ENCODE assay signal across 17 cellular contexts in the genomic region with DNA sequence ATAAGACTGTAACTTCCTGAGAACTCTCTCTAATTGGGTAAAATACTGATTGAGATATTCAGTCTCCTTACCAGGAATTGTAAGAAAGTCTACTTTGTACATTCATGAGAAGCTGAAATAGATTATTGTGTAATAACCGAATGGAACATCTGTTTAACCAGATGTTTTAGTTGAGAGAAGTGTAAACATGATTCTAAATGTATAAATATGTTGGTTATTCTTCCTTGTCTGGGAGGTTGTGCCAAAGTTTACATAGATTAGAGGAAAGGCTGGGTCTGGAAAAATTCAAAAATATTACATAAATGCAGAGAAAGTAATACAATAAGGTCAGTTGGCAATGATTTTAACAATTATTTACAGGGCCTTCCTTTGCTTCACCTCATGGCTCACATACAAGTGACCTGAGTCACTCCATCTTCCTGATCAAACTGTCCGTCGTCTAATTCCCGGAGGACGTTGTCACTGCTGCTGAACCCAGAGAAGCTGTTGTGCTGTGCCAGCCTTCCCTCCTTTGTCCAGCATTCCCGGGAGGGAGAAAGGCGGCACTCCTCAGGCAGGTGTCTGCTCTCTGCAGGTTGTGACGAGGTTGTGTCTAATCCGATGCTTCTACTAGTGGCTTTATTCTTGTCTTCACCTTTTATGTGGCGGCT. TPM values are rescaled to one million over a fixed set of nuclear protein-coding genes. Genes with fewer than 3 reads are reported as not detected.
DNase-seq lines count a peak whose midpoint lies in the region; ATAC-seq, FAIRE-seq and TF ChIP-seq lines count a peak whose summit lies in the region.
"Had no signal": no experiment of that assay in that cellular context is flagged by ENCODE, and none has a peak within 500 bp of the region (broad histone marks: within the 10 kb centered on the region; RNA-seq: fewer than 3 reads in every experiment).

No MANE protein-coding gene starts in this region.

- DNase-seq in A549 (ENCODE audit: low read depth in 1 of 2, low spot score in 1 of 2) (peak; percentile 38 to 70), GM04504 (ENCODE audit: low read depth) (peak; percentile 30), astrocyte of the hippocampus (ENCODE audit: low read depth, low spot score) (peak; percentile 26), foreskin keratinocyte (peak in 1 of 2 donors; percentile 39), frontal cortex (ENCODE audit: low spot score in 2 of 2) (no peak), sigmoid colon (no peak), posterior vena cava (ENCODE audit: low spot score) (no peak)
- DNase-seq in activated CD4-positive, CD25-positive, alpha-beta regulatory T cell (lab: John Stamatoyannopoulos, UW), result no peak
- DNase-seq: activated CD4-positive, CD25-positive, alpha-beta regulatory T cell treated with anti-CD3 and anti-CD28 coated beads, Interleukin-2, amount 50 U/mL, for 72 hours; activated effector memory CD4-positive, alpha-beta T cell treated with Interleukin-2 at 50 U/mL for 16 hours; cerebellar nuclear complex; heart right ventricle; Karpas-422; NCI-H524 treated with DMSO at 0.1 percent for 48 hours; right lobe of liver had no signal

- TF ChIP-seq POLR2A in A549 (IDR thresholded peaks at IDR 0.05; ENCODE audit: low read length) (no peak), sigmoid colon (IDR thresholded peaks at IDR 0.05) (no peak)

- CTCF ChIA-PET in A549 (lab: Yijun Ruan, JAX), result no interaction called here

- H3K4me3 ChIP-seq in A549 (no peak overlapping the region), sigmoid colon (no peak overlapping the region)
- H3K4me3 ChIP-seq: HAP-1, heart right ventricle, right lobe of liver had no signal

- POLR2A ChIA-PET in A549 (lab: Yijun Ruan, JAX), result interaction anchor here (0.6 kb wide), 1 partner anchor 34 kb away, joined by 3 read pairs; no protein-coding TSS in a partner anchor

- no peaks in the 10 kb centered on the region for H3K36me3 ChIP-seq in sigmoid colon
- H3K36me3 ChIP-seq: HAP-1 had no signal

- peak overlapping the region; percentile 67 for H3K4me2 ChIP-seq in A549

- H3K4me1 ChIP-seq in A549 (peaks cover 40% of the 10 kb centered on the region), foreskin keratinocyte (peaks cover 7% of the 10 kb centered on the region), sigmoid colon (no peaks in the 10 kb centered on the region)
- H3K4me1 ChIP-seq: HAP-1 had no signal

- H3K27ac ChIP-seq in A549, result peak overlapping the region; percentile 62 to 77
- H3K27ac ChIP-seq in foreskin keratinocyte, result no peak overlapping the region
- H3K27ac ChIP-seq in sigmoid colon, result no peak overlapping the region
- H3K27ac ChIP-seq: C4-2B, right lobe of liver had no signal

- TF ChIP-seq CTCF in A549 (IDR thresholded peaks at IDR 0.05) (no peak), foreskin keratinocyte (conservative IDR thresholded peaks at IDR 0.05) (no peak), sigmoid colon (IDR thresholded peaks at IDR 0.05) (no peak)

- peak in 1 of 2 experiments; percentile 51; a peak in 1 of 5 replicates for TF ChIP-seq EP300 in A549 (IDR thresholded peaks at IDR 0.05)
- no peak for TF ChIP-seq EP300 in sigmoid colon (IDR thresholded peaks at IDR 0.05)

- FAIRE-seq in A549 (lab: Jason Lieb, UNC) (no peak), frontal cortex (lab: Jason Lieb, UNC) (no peak)

- H3K27me3 ChIP-seq in foreskin keratinocyte (no peaks in the 10 kb centered on the region), sigmoid colon (no peaks in the 10 kb centered on the region)
- H3K27me3 ChIP-seq: heart right ventricle, right lobe of liver had no signal

- H3K9me3 ChIP-seq in A549, result peaks cover 24% of the 10 kb centered on the region
- no peaks in the 10 kb centered on the region for H3K9me3 ChIP-seq in sigmoid colon
- H3K9me3 ChIP-seq: right lobe of liver had no signal

- ATAC-seq in A549 (peak; percentile 74), foreskin keratinocyte (peak; percentile 45)
- ATAC-seq: heart right ventricle had no signal

- TF ChIP-seq RAD21 in A549 (conservative IDR thresholded peaks at IDR 0.05 in 1 of 2, IDR thresholded peaks at IDR 0.05 in 1 of 2), result peak in 1 of 2 experiments; percentile 17; a peak in 1 of 5 replicates

- intact Hi-C loops in sigmoid colon (cut with DNase I), result no loop called here
- intact Hi-C loops in posterior vena cava (cut with DNase I), result loop anchor here in 1 of 2 donors (2.0 kb wide), 1 partner anchor 39 kb away; no protein-coding TSS in a partner anchor

- WGBS in A549 (ENCODE audit: missing lambda C conversion rate), result 26% methylated on average over 10 of the region's 10 CpGs
- 81 to 83% methylated on average over 10 of the region's 10 CpGs for WGBS in sigmoid colon, 2 donors

TF ChIP-seq in A549, 52 proteins besides CTCF, POLR2A, EP300 and RAD21 (continues in another document):
- no peak for TF ChIP-seq ZSCAN20 (CRISPR knock-in tag; IDR thresholded peaks at IDR 0.05)
- TF ChIP-seq CBX8 (IDR thresholded peaks at IDR 0.05), result no peak
- no peak for TF ChIP-seq MAFK (IDR thresholded peaks at IDR 0.05; ENCODE audit: partially characterized antibody)
- TF ChIP-seq FOXS1 (CRISPR knock-in tag; IDR thresholded peaks at IDR 0.05), result no peak
- no peak for TF ChIP-seq HOXB13 (CRISPR knock-in tag; IDR thresholded peaks at IDR 0.05; ENCODE audit: low read depth)
- no peak for TF ChIP-seq PHF8 (IDR thresholded peaks at IDR 0.05; ENCODE audit: borderline replicate concordance, low read depth)
- TF ChIP-seq TFCP2L1 (CRISPR knock-in tag; IDR thresholded peaks at IDR 0.05), result no peak
- no peak for TF ChIP-seq CHD2 (IDR thresholded peaks at IDR 0.05; ENCODE audit: low read length, partially characterized antibody)
- no peak for TF ChIP-seq MYC (IDR thresholded peaks at IDR 0.05; ENCODE audit: borderline replicate concordance, low read length)
- no peak for TF ChIP-seq NPAS2 (CRISPR knock-in tag; IDR thresholded peaks at IDR 0.05; ENCODE audit: borderline replicate concordance)
- TF ChIP-seq ATOH8 (CRISPR knock-in tag; IDR thresholded peaks at IDR 0.05; ENCODE audit: low read depth), result no peak
- peak; percentile 37; the same call in 1 of the 2 replicates for TF ChIP-seq FOSL2 (IDR thresholded peaks at IDR 0.05)
- peak; percentile 65 for TF ChIP-seq FOSL2 (CRISPR knock-in tag; IDR thresholded peaks at IDR 0.05)
- 0 out of 2 replicates have a peak, but pooled peaks have one; percentile 46 for TF ChIP-seq JUNB (IDR thresholded peaks at IDR 0.05)
- TF ChIP-seq GATA3 (IDR thresholded peaks at IDR 0.05; ENCODE audit: borderline replicate concordance), result peak; percentile 60; the same call in 1 of the 2 replicates
- TF ChIP-seq, protein P1, sequence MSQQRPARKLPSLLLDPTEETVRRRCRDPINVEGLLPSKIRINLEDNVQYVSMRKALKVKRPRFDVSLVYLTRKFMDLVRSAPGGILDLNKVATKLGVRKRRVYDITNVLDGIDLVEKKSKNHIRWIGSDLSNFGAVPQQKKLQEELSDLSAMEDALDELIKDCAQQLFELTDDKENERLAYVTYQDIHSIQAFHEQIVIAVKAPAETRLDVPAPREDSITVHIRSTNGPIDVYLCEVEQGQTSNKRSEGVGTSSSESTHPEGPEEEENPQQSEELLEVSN (IDR thresholded peaks at IDR 0.05; ENCODE audit: borderline replicate concordance, low read depth), result peak; percentile 69
- TF ChIP-seq KDM1A (IDR thresholded peaks at IDR 0.05; ENCODE audit: low read depth), result no peak
- TF ChIP-seq CEBPB (IDR thresholded peaks at IDR 0.05), result peak; percentile 63 to 67; a peak in 3 of 4 replicates
- TF ChIP-seq JUN (IDR thresholded peaks at IDR 0.05), result peak; percentile 47 to 68; a peak in 2 of 5 replicates
- TF ChIP-seq TP53 (CRISPR knock-in tag; IDR thresholded peaks at IDR 0.05), result no peak
- TF ChIP-seq RNF2 (IDR thresholded peaks at IDR 0.05; ENCODE audit: borderline replicate concordance, low read depth), result no peak
- no peak for TF ChIP-seq BCL3 (IDR thresholded peaks at IDR 0.05)
- TF ChIP-seq, protein P2, sequence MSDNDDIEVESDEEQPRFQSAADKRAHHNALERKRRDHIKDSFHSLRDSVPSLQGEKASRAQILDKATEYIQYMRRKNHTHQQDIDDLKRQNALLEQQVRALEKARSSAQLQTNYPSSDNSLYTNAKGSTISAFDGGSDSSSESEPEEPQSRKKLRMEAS (IDR thresholded peaks at IDR 0.05), result peak; percentile 68

RNA-seq across cellular contexts. Expression of gene MOB4, which starts 55.9 kb away (rescaled TPM):
- polyA plus RNA-seq in A549 (2011; rRNA removed), result 44.2 and 74.7 TPM in 2 replicates
- 22.4 and 23.9 TPM in 2 replicates for polyA plus RNA-seq in A549 (2012; cell fraction: cytosol; rRNA removed)
- 5.5 and 8.8 TPM in 2 replicates for polyA plus RNA-seq in A549 (2012; cell fraction: nucleus; rRNA removed)
- 57.5 to 64.3 TPM (median 58.1 TPM) in 3 replicates for polyA plus RNA-seq in A549 (2017; fragmentation: RNase III; extraction: RNeasy Plus Mini Kit Qiagen cat#74134 plus additional on column Dnase treatment)
- polyA minus RNA-seq in A549 (2011; rRNA and poly(A)+ RNA removed), result 7.3 and 9.9 TPM in 2 replicates
- total RNA-seq in foreskin keratinocyte, result 41.2 and 41.8 TPM in 2 replicates
- polyA plus RNA-seq in foreskin keratinocyte, result 29.1 and 32.0 TPM in 2 replicates
- total RNA-seq in frontal cortex, result 88.9 TPM
- 10 to 100 TPM; 29.1 to 50.5 (median 38.7) TPM for total RNA-seq in sigmoid colon
- polyA plus RNA-seq in sigmoid colon, result 10 to 100 TPM; 22.2 to 49.9 (median 40.9) TPM
- total RNA-seq in posterior vena cava, result 10 to 100 TPM; 35.1 to 55.4 TPM

Comparison
In these comparisons a context has a peak if more than half of its experiments do, and no peak if none do; other contexts are left out.
1. DNase-seq: peak in A549 (2 of 2), GM04504 (single experiment) and astrocyte of the hippocampus (single experiment); none in activated CD4-positive, CD25-positive, alpha-beta regulatory T cell (0 of 4), frontal cortex (0 of 2), sigmoid colon (single experiment) and posterior vena cava (single experiment).
2. H3K27ac ChIP-seq: peak in A549 (2 of 2); none in foreskin keratinocyte (single experiment) and sigmoid colon (0 of 4).